Comparison of ENCODE assay signal across 23 cellular contexts in genomic region chr5:154159343-154159742, GRCh38. TPM values are rescaled to one million over a fixed set of nuclear protein-coding genes. Genes with fewer than 3 reads are reported as not detected.
DNase-seq lines count a peak whose midpoint lies in the region; ATAC-seq and TF ChIP-seq lines count a peak whose summit lies in the region.
"Had no signal": no experiment of that assay in that cellular context is flagged by ENCODE, and none has a peak within 500 bp of the region (broad histone marks: within the 10 kb centered on the region; RNA-seq: fewer than 3 reads in every experiment).

No MANE protein-coding gene starts in this region.

- H3K79me2 ChIP-seq in mammary epithelial cell (ENCODE audit: insufficient read depth, low read length): no peaks in the 10 kb centered on the region

- no peaks in the 10 kb centered on the region for H3K36me3 Mint-ChIP-seq in glutamatergic neuron (ENCODE audit: unreplicated experiment)
- H3K36me3 Mint-ChIP-seq: activated naive CD8-positive, alpha-beta T cell; CD4-positive, alpha-beta memory T cell had no signal

- peak; percentile 30 for DNase-seq in Daoy (ENCODE audit: low read depth)
- peak; percentile 40 for DNase-seq in MG63
- DNase-seq in mammary epithelial cell: peak; percentile 15
- peak; percentile 27 for DNase-seq in kidney glomerular epithelial cell (lab: John Stamatoyannopoulos, UW)
- DNase-seq in glutamatergic neuron: no peak
- DNase-seq in NCI-H1694 treated with DMSO at 0.1 percent for 48 hours (lab: John Stamatoyannopoulos, UW): no peak
- DNase-seq: activated CD4-positive, CD25-positive, alpha-beta regulatory T cell treated with anti-CD3 and anti-CD28 coated beads, Interleukin-2, amount 50 U/mL, for 72 hours; activated T-cell treated with anti-CD3 and anti-CD28 coated beads, Interleukin-2, amount 50 U/mL, for 72 hours; CD4-positive, alpha-beta memory T cell; dermis blood vessel endothelial cell; DMS79; left ventricle myocardium superior; NCI-H146; NCI-H82; occipital lobe; T1000; uterus had no signal

- H3K9me3 Mint-ChIP-seq in glutamatergic neuron (ENCODE audit: unreplicated experiment): peaks cover 9% of the 10 kb centered on the region
- H3K9me3 Mint-ChIP-seq: activated T-cell treated with anti-CD3 and anti-CD28 coated beads, Interleukin-2, amount 50 U/mL, for 72 hours; CD4-positive, alpha-beta memory T cell; GM23338 had no signal

- H3K36me3 ChIP-seq in MG63 (no peaks in the 10 kb centered on the region), mammary epithelial cell (ENCODE audit: insufficient read depth, low read length) (no peaks in the 10 kb centered on the region)
- H3K36me3 ChIP-seq: cardiac muscle cell, suprapubic skin, uterus had no signal

- no peak overlapping the region for H3K9ac ChIP-seq in mammary epithelial cell (ENCODE audit: insufficient read depth, low read length)

- H3K27ac ChIP-seq in mammary epithelial cell (ENCODE audit: insufficient read depth, low read depth, low read length): no peak overlapping the region
- H3K27ac ChIP-seq: cardiac muscle cell, suprapubic skin, uterus had no signal

- ATAC-seq in GM19328 (IDR thresholded peaks at IDR 0.05; ENCODE audit: unreplicated experiment): no peak
- ATAC-seq in GM19397 (IDR thresholded peaks at IDR 0.05; ENCODE audit: unreplicated experiment): no peak
- ATAC-seq: activated T-cell treated with anti-CD3 and anti-CD28 coated beads, Interleukin-2, amount 50 U/mL, for 72 hours; GM23338; left ventricle myocardium superior had no signal

- H3K4me3 Mint-ChIP-seq in glutamatergic neuron (ENCODE audit: unreplicated experiment): no peak overlapping the region
- H3K4me3 Mint-ChIP-seq: activated naive CD8-positive, alpha-beta T cell; activated T-cell treated with anti-CD3 and anti-CD28 coated beads, Interleukin-2, amount 50 U/mL, for 72 hours; CD4-positive, alpha-beta memory T cell; GM23338 had no signal

- TF ChIP-seq CTCF in mammary epithelial cell (conservative IDR thresholded peaks at IDR 0.05 in 1 of 2, IDR thresholded peaks at IDR 0.05 in 1 of 2; ENCODE audit: extremely low read depth in 1 of 2, insufficient read depth in 1 of 2, low read depth in 1 of 2, low read length in 2 of 2): no peak
- no peak for TF ChIP-seq CTCF in glutamatergic neuron (IDR thresholded peaks at IDR 0.05; ENCODE audit: partially characterized antibody, unreplicated experiment)

- peaks cover 29% of the 10 kb centered on the region for H3K4me1 Mint-ChIP-seq in glutamatergic neuron (ENCODE audit: low read depth, unreplicated experiment)
- H3K4me1 Mint-ChIP-seq: CD4-positive, alpha-beta memory T cell had no signal

- peaks cover 10% of the 10 kb centered on the region; the same call in 1 of the 2 replicates for H3K9me3 ChIP-seq in MG63
- H3K9me3 ChIP-seq in mammary epithelial cell (replicated peaks; ENCODE audit: insufficient read depth, low read length): no peaks in the 10 kb centered on the region
- H3K9me3 ChIP-seq: suprapubic skin, uterus had no signal

- H4K20me1 ChIP-seq in mammary epithelial cell (ENCODE audit: insufficient read depth, low read length): no peaks in the 10 kb centered on the region

- no peak overlapping the region for H3K4me2 ChIP-seq in mammary epithelial cell (ENCODE audit: insufficient read depth, low read depth, low read length)
- H3K4me2 ChIP-seq: GM23338 had no signal

- H3K27me3 ChIP-seq in MG63: no peaks in the 10 kb centered on the region
- H3K27me3 ChIP-seq in mammary epithelial cell (ENCODE audit: insufficient read depth, low read length): peaks cover 5% of the 10 kb centered on the region
- H3K27me3 ChIP-seq: suprapubic skin, uterus had no signal

- H3K4me3 ChIP-seq in MG63 (no peak overlapping the region), mammary epithelial cell (replicated peaks in 1 of 3; ENCODE audit: insufficient read depth in 1 of 3, low read depth in 2 of 3, low read length in 3 of 3) (no peak overlapping the region)
- H3K4me3 ChIP-seq: cardiac muscle cell, GM23338, suprapubic skin, uterus had no signal

- peaks cover 5% of the 10 kb centered on the region for H3K27me3 Mint-ChIP-seq in glutamatergic neuron (ENCODE audit: unreplicated experiment)

- no TSS peak for BruUV-seq in mammary epithelial cell (replicated peaks; lab: Mats Ljungman, UMichigan)

- intact Hi-C loops in mammary epithelial cell (cut with micrococcal nuclease): no loop called here

- no peaks in the 10 kb centered on the region for H3K4me1 ChIP-seq in mammary epithelial cell (ENCODE audit: insufficient read depth, low read length)
- H3K4me1 ChIP-seq: uterus had no signal

- in situ Hi-C loops in mammary epithelial cell (cut with MboI; ENCODE audit: low sequenced_read_pairs in 2 of 2): no loop called here

- H2AFZ ChIP-seq in mammary epithelial cell (ENCODE audit: low read depth, low read length): no peak overlapping the region
- H2AFZ ChIP-seq: GM23338 had no signal

- CTCF ChIA-PET in mammary epithelial cell (lab: Charles Lee; ENCODE audit: low non-redundant PET): no interaction called here

- dilution Hi-C loops in mammary epithelial cell (cut with HindIII; ENCODE audit: low sequenced_read_pairs): no loop called here

- H3K27ac Mint-ChIP-seq in glutamatergic neuron (ENCODE audit: unreplicated experiment): no peak overlapping the region
- H3K27ac Mint-ChIP-seq: activated naive CD8-positive, alpha-beta T cell; activated T-cell treated with anti-CD3 and anti-CD28 coated beads, Interleukin-2, amount 50 U/mL, for 72 hours; CD4-positive, alpha-beta memory T cell; GM23338 had no signal

RNA-seq across cellular contexts. Expression of gene GALNT10, which starts 31.2 kb away (rescaled TPM):
- total RNA-seq in Daoy (2014; rRNA removed; shearing (Covaris generic)): 31.2 and 44.7 TPM in 2 replicates
- total RNA-seq in MG63 (2014; rRNA removed; shearing (Covaris generic); ENCODE audit: low replicate concordance): 25.9 and 26.3 TPM in 2 replicates
- total RNA-seq in mammary epithelial cell (10 to 100 TPM; 31.3 to 34.0 TPM), glutamatergic neuron (ENCODE audit: unreplicated experiment) (4.8 TPM)
- 16.0 TPM for polyA plus RNA-seq in mammary epithelial cell
- 41.9 TPM for polyA minus RNA-seq in mammary epithelial cell

Comparison
In these comparisons a context has a peak if more than half of its experiments do, and no peak if none do; other contexts are left out.
1. DNase-seq: peak in Daoy (single experiment), MG63 (single experiment), mammary epithelial cell (single experiment) and kidney glomerular epithelial cell (single experiment); none in glutamatergic neuron (single experiment) and NCI-H1694 treated with DMSO at 0.1 percent for 48 hours (single experiment).